ENCODE assay signal across 1 cellular context in the genomic region with DNA sequence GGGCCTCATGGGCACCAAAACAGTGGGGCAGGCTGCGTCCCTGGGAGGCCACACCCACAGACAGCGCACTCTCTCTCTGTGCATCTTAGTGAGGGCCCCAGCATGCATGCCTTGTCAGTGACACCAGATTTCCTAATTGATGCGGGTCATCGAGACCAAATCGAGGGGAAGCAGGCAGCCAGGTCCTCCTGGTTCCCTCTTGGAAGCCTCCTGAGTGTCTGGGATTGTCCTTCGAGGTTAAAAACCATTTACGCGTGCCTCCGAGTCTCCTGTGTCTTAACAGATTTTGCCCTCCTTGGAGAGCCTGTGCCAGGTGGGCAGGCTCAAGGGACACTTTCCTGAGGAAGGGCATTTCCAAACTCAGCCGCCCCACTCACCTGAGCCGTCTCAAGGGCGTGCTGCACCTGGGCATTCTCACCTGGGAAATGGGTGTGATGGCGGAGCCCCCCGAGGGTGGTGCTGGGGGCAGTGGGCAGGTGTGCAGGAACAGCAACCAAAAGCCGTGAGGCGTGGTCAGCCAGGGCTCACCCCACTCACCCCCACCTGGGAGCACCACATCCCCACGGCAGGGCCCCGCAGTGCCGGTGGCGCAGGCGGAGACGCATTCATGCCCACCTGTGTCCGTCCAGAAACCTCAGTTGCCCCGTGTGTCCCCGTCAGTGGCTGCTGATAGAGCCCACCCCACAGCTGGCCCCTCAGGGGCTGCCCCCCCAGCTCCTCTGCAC.
TF ChIP-seq lines count a peak whose summit lies in the region.

No MANE protein-coding gene starts in this region.

TF ChIP-seq in GM23338, 12 proteins besides CTCF, POLR2A, EP300 and RAD21 (continued from another document):
- TF ChIP-seq, protein P1, sequence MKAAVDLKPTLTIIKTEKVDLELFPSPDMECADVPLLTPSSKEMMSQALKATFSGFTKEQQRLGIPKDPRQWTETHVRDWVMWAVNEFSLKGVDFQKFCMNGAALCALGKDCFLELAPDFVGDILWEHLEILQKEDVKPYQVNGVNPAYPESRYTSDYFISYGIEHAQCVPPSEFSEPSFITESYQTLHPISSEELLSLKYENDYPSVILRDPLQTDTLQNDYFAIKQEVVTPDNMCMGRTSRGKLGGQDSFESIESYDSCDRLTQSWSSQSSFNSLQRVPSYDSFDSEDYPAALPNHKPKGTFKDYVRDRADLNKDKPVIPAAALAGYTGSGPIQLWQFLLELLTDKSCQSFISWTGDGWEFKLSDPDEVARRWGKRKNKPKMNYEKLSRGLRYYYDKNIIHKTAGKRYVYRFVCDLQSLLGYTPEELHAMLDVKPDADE (IDR thresholded peaks at IDR 0.05), result no peak
TF ChIP-seq in GM23338: peak in this region for 0.
